In the genomic region with DNA sequence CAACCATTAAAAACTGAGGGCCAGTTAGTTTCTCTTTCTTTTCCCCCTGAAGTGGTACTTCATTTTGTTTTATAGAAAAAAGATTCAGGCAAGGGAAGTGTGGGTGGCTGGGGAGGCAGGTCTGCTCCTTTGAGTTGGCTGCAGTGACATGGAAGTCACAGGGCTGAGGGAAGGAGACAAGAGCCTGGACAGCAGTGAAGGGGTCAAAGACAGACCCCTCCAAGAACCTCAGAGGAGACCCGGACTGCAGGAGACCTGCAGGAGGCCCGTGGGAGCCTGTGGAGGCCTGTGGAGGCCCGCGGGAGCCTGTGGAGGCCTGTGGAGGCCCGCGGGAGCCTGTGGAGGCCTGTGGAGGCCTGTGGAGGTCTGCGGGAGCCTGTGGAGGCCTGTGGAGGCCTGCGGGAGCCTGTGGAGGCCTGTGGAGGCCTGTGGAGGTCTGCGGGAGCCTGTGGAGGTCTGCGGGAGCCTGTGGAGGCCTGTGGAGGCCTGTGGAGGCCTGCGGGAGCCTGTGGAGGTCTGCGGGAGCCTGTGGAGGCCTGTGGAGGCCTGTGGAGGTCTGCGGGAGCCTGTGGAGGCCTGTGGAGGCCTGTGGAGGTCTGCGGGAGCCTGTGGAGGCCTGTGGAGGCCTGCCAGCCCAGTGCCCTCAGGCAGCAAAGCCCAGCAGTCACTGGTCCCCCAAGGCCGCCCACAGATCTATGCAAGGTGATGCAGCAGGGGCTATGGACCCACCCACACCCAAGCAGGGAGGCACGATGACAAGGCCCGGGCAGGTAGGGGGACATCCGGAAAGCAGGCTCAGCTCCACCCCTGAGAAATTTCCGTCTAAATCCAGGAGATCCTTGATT, we compare ENCODE assay signal across 8 cellular contexts. TPM values are rescaled to one million over a fixed set of nuclear protein-coding genes. Genes with fewer than 3 reads are reported as not detected.
DNase-seq lines count a peak whose midpoint lies in the region; ATAC-seq and TF ChIP-seq lines count a peak whose summit lies in the region.
"Not testable (repeated sequence)": the region's sequence is repeated elsewhere in the genome, so short reads cannot be mapped to it uniquely, and the experiment has no call there.

No MANE protein-coding gene starts in this region.

- ATAC-seq in activated CD4-positive, alpha-beta T cell treated with anti-CD3 and anti-CD28 coated beads for 36 hours; stimulated activated memory B cell treated with anti-CD40 and anti-IgM and Interleukin-4, amounts not matched to agents 10 μg/mL and 1 μg/mL and 100 μg/mL, for 72 hours: not testable (repeated sequence)

- H3K4me3 ChIP-seq in CD4-positive, alpha-beta memory T cell (ENCODE audit: low read length in 2 of 2); OCI-LY1 (ENCODE audit: low read depth, low read length, poor library complexity, severe bottlenecking); esophagus squamous epithelium; neural progenitor cell: not testable (repeated sequence)

- CTCF ChIA-PET in CD4-positive, alpha-beta memory T cell (lab: Charles Lee; ENCODE audit: partially characterized antibody): interaction anchor here (1.2 to 6.2 kb wide), 12 partner anchors 7 to 707 kb away, joined by 3 to 305 read pairs (median 12); no protein-coding TSS in a partner anchor
- CTCF ChIA-PET in activated CD4-positive, alpha-beta T cell treated with anti-CD3 and anti-CD28 coated beads for 36 hours (lab: Charles Lee): interaction anchor here (0.6 to 5.9 kb wide), 11 partner anchors 8 to 636 kb away, joined by 3 to 195 read pairs (median 5); no protein-coding TSS in a partner anchor

- not testable (repeated sequence) for H3K9me3 ChIP-seq in CD4-positive, alpha-beta memory T cell (ENCODE audit: control insufficient read depth in 1 of 2, low read length in 2 of 2); OCI-LY1 (ENCODE audit: low read length); esophagus squamous epithelium; neural progenitor cell (ENCODE audit: low read depth)

- H3K4me2 ChIP-seq in OCI-LY1 (ENCODE audit: low read length); neural progenitor cell: not testable (repeated sequence)

- H3K4me1 ChIP-seq in CD4-positive, alpha-beta memory T cell (ENCODE audit: insufficient read depth, low read length): peaks cover 97% of the 10 kb centered on the region
- H3K4me1 ChIP-seq in OCI-LY1 (ENCODE audit: insufficient read depth, low read length, severe bottlenecking): peaks cover 82% of the 10 kb centered on the region
- peaks cover 18 to 75% (median 30%) of the 10 kb centered on the region in 3 donors for H3K4me1 ChIP-seq in esophagus squamous epithelium
- H3K4me1 ChIP-seq in neural progenitor cell: not testable (repeated sequence)

- TF ChIP-seq POLR2A in esophagus squamous epithelium (IDR thresholded peaks at IDR 0.05): not testable (repeated sequence)

- POLR2A ChIA-PET in CD4-positive, alpha-beta memory T cell (lab: Charles Lee; ENCODE audit: partially characterized antibody): interaction anchor here (0.7 to 19.8 kb wide), 20 partner anchors 8 to 756 kb away, joined by 3 to 1762 read pairs (median 26); partner anchors contain the start of genes ABHD4 and DAD1
- POLR2A ChIA-PET in activated CD4-positive, alpha-beta T cell treated with anti-CD3 and anti-CD28 coated beads for 36 hours (lab: Charles Lee): interaction anchor here (0.7 to 2.9 kb wide), 5 partner anchors 11 to 508 kb away, joined by 3 to 34 read pairs (median 29); no protein-coding TSS in a partner anchor

- TF ChIP-seq CTCF in OCI-LY1 (IDR thresholded peaks at IDR 0.05; ENCODE audit: low read length); esophagus squamous epithelium (IDR thresholded peaks at IDR 0.05); neural progenitor cell (IDR thresholded peaks at IDR 0.05): not testable (repeated sequence)

- peak overlapping the region; percentile 97 for H3K27ac ChIP-seq in CD4-positive, alpha-beta memory T cell (ENCODE audit: low read depth, low read length)
- peak overlapping the region; percentile 99 for H3K27ac ChIP-seq in OCI-LY1 (ENCODE audit: low read depth, low read length, poor library complexity, severe bottlenecking)
- peak overlapping the region; percentile 12 to 85 (median 47) for H3K27ac ChIP-seq in esophagus squamous epithelium
- H3K27ac ChIP-seq in neural progenitor cell: not testable (repeated sequence)

- not testable (repeated sequence) for H3F3A ChIP-seq in OCI-LY1 (ENCODE audit: insufficient read depth, low read length); neural progenitor cell (ENCODE audit: low read depth)

- H3K27ac Mint-ChIP-seq in CD4-positive, alpha-beta memory T cell: peak overlapping the region; percentile 98 to 100 (median 100)
- H3K27ac Mint-ChIP-seq in activated CD4-positive, alpha-beta T cell treated with anti-CD3 and anti-CD28 coated beads for 36 hours: peak overlapping the region; percentile 100
- peak overlapping the region; percentile 99 for H3K27ac Mint-ChIP-seq in activated T-cell treated with anti-CD3 and anti-CD28 coated beads, Interleukin-2, amount 50 U/mL, for 24 hours
- H3K27ac Mint-ChIP-seq in activated naive CD8-positive, alpha-beta T cell: peak overlapping the region; percentile 99
- peak overlapping the region; percentile 79 for H3K27ac Mint-ChIP-seq in neural progenitor cell
- H3K27ac Mint-ChIP-seq in stimulated activated memory B cell treated with anti-CD40 and anti-IgM and Interleukin-4, amounts not matched to agents 10 μg/mL and 1 μg/mL and 100 μg/mL, for 72 hours: peak overlapping the region; percentile 98

- H3K27me3 Mint-ChIP-seq in CD4-positive, alpha-beta memory T cell; activated CD4-positive, alpha-beta T cell treated with anti-CD3 and anti-CD28 coated beads for 36 hours; activated T-cell treated with anti-CD3 and anti-CD28 coated beads, Interleukin-2, amount 50 U/mL, for 24 hours; activated naive CD8-positive, alpha-beta T cell; neural progenitor cell (ENCODE audit: insufficient read depth, low read depth); stimulated activated memory B cell treated with anti-CD40 and anti-IgM and Interleukin-4, amounts not matched to agents 10 μg/mL and 1 μg/mL and 100 μg/mL, for 72 hours: not testable (repeated sequence)

- peak overlapping the region; percentile 9; the same call in 1 of the 2 replicates for H3K9ac ChIP-seq in OCI-LY1 (ENCODE audit: low read length)
- not testable (repeated sequence) for H3K9ac ChIP-seq in neural progenitor cell

- not testable (repeated sequence) for H3K27me3 ChIP-seq in CD4-positive, alpha-beta memory T cell (ENCODE audit: insufficient read depth, low read length); OCI-LY1 (ENCODE audit: insufficient read depth, low read length); esophagus squamous epithelium; neural progenitor cell

- 62% methylated on average over 5 of the region's 19 CpGs; no CpG with 5 or more reads in 1 of the 2 donors for WGBS in esophagus squamous epithelium, 2 donors

- H3K4me1 Mint-ChIP-seq in CD4-positive, alpha-beta memory T cell: peaks cover 82 to 97% (median 89%) of the 10 kb centered on the region in 4 donors
- H3K4me1 Mint-ChIP-seq in activated CD4-positive, alpha-beta T cell treated with anti-CD3 and anti-CD28 coated beads for 36 hours: peaks cover 86% of the 10 kb centered on the region
- H3K4me1 Mint-ChIP-seq in activated T-cell treated with anti-CD3 and anti-CD28 coated beads, Interleukin-2, amount 50 U/mL, for 24 hours (ENCODE audit: low read depth): peaks cover 95% of the 10 kb centered on the region
- H3K4me1 Mint-ChIP-seq in activated naive CD8-positive, alpha-beta T cell (ENCODE audit: low read depth): peaks cover 88% of the 10 kb centered on the region
- H3K4me1 Mint-ChIP-seq in neural progenitor cell: peaks cover 45% of the 10 kb centered on the region
- H3K4me1 Mint-ChIP-seq in stimulated activated memory B cell treated with anti-CD40 and anti-IgM and Interleukin-4, amounts not matched to agents 10 μg/mL and 1 μg/mL and 100 μg/mL, for 72 hours: peaks cover 96% of the 10 kb centered on the region

- not testable (repeated sequence) for H2AFZ ChIP-seq in OCI-LY1 (ENCODE audit: low read length); neural progenitor cell (replicated peaks)

- not testable (repeated sequence) for H3K9me2 ChIP-seq in OCI-LY1 (ENCODE audit: low read depth, low read length)

- H4K20me1 ChIP-seq in OCI-LY1 (ENCODE audit: insufficient read depth, low read length); neural progenitor cell (ENCODE audit: low read depth): not testable (repeated sequence)

- H3K9me3 Mint-ChIP-seq in CD4-positive, alpha-beta memory T cell; activated CD4-positive, alpha-beta T cell treated with anti-CD3 and anti-CD28 coated beads for 36 hours (ENCODE audit: low read depth); activated T-cell treated with anti-CD3 and anti-CD28 coated beads, Interleukin-2, amount 50 U/mL, for 24 hours; activated naive CD8-positive, alpha-beta T cell (ENCODE audit: low read depth); neural progenitor cell; stimulated activated memory B cell treated with anti-CD40 and anti-IgM and Interleukin-4, amounts not matched to agents 10 μg/mL and 1 μg/mL and 100 μg/mL, for 72 hours: not testable (repeated sequence)

- not testable (repeated sequence) for H3K79me2 ChIP-seq in OCI-LY1 (ENCODE audit: insufficient read depth, low read length); neural progenitor cell (ENCODE audit: low read depth)

- intact Hi-C loops in CD4-positive, alpha-beta memory T cell (cut with micrococcal nuclease): not testable (repeated sequence)
- intact Hi-C loops in activated CD4-positive, alpha-beta T cell treated with anti-CD3 and anti-CD28 coated beads for 36 hours (cut with DNase I, micrococcal nuclease): loop anchor here (10.0 kb wide), 4 partner anchors 239 to 839 kb away; no protein-coding TSS in a partner anchor
- intact Hi-C loops in esophagus squamous epithelium (cut with DNase I): loop anchor here (10.0 kb wide), 2 partner anchors 101 to 169 kb away; no protein-coding TSS in a partner anchor

- peaks cover 39% of the 10 kb centered on the region for H3K36me3 ChIP-seq in CD4-positive, alpha-beta memory T cell (ENCODE audit: insufficient read depth, low read length)
- H3K36me3 ChIP-seq in OCI-LY1 (ENCODE audit: insufficient read depth, low read length): peaks cover 37% of the 10 kb centered on the region; the same call in 1 of the 2 replicates
- not testable (repeated sequence) for H3K36me3 ChIP-seq in esophagus squamous epithelium, neural progenitor cell

- peak in 3 of 5 donors; percentile 58 to 59 (median 58) for DNase-seq in CD4-positive, alpha-beta memory T cell
- peak; percentile 58 for DNase-seq in activated CD4-positive, alpha-beta T cell treated with anti-CD3 and anti-CD28 coated beads for 36 hours
- DNase-seq in activated T-cell treated with anti-CD3 and anti-CD28 coated beads, Interleukin-2, amount 50 U/mL, for 24 hours: peak; percentile 73
- DNase-seq in esophagus squamous epithelium (lab: John Stamatoyannopoulos, UW); neural progenitor cell (ENCODE audit: low spot score): not testable (repeated sequence)

- H3K4me3 Mint-ChIP-seq in CD4-positive, alpha-beta memory T cell: peak overlapping the region; percentile 40 to 96 (median 76)
- peak overlapping the region; percentile 76 for H3K4me3 Mint-ChIP-seq in activated CD4-positive, alpha-beta T cell treated with anti-CD3 and anti-CD28 coated beads for 36 hours
- peak overlapping the region; percentile 82 for H3K4me3 Mint-ChIP-seq in activated T-cell treated with anti-CD3 and anti-CD28 coated beads, Interleukin-2, amount 50 U/mL, for 24 hours
- peak overlapping the region; percentile 93 for H3K4me3 Mint-ChIP-seq in activated naive CD8-positive, alpha-beta T cell
- not testable (repeated sequence) for H3K4me3 Mint-ChIP-seq in neural progenitor cell; stimulated activated memory B cell treated with anti-CD40 and anti-IgM and Interleukin-4, amounts not matched to agents 10 μg/mL and 1 μg/mL and 100 μg/mL, for 72 hours

- peaks cover 39 to 61% of the 10 kb centered on the region in 2 donors for H3K36me3 Mint-ChIP-seq in CD4-positive, alpha-beta memory T cell
- peaks cover 55% of the 10 kb centered on the region for H3K36me3 Mint-ChIP-seq in activated CD4-positive, alpha-beta T cell treated with anti-CD3 and anti-CD28 coated beads for 36 hours (ENCODE audit: low read depth)
- peaks cover 67% of the 10 kb centered on the region for H3K36me3 Mint-ChIP-seq in activated T-cell treated with anti-CD3 and anti-CD28 coated beads, Interleukin-2, amount 50 U/mL, for 24 hours (ENCODE audit: low read depth)
- H3K36me3 Mint-ChIP-seq in activated naive CD8-positive, alpha-beta T cell: peaks cover 25% of the 10 kb centered on the region
- H3K36me3 Mint-ChIP-seq in neural progenitor cell: not testable (repeated sequence)
- peaks cover 23% of the 10 kb centered on the region for H3K36me3 Mint-ChIP-seq in stimulated activated memory B cell treated with anti-CD40 and anti-IgM and Interleukin-4, amounts not matched to agents 10 μg/mL and 1 μg/mL and 100 μg/mL, for 72 hours

RNA-seq across cellular contexts. Expression of gene DAD1, which starts 34.9 kb away (rescaled TPM):
- total RNA-seq in CD4-positive, alpha-beta memory T cell: 100 to 1,000 TPM; 110 to 124 TPM
- polyA plus RNA-seq in CD4-positive, alpha-beta memory T cell: 100 to 1,000 TPM; 602 to 735 TPM
- total RNA-seq in activated CD4-positive, alpha-beta T cell treated with anti-CD3 and anti-CD28 coated beads for 36 hours: 100 to 1,000 TPM; 265 to 302 TPM
- total RNA-seq in esophagus squamous epithelium (100 to 1,000 TPM; 174 to 280 (median 225) TPM), neural progenitor cell (ENCODE audit: low replicate concordance) (166 and 185 TPM in 2 replicates)

RNA-seq across cellular contexts. Expression of gene ABHD4, which starts 44.0 kb away (rescaled TPM):
- total RNA-seq in CD4-positive, alpha-beta memory T cell: 10 to 100 TPM; 18.8 to 22.4 TPM
- 10 to 100 TPM in 1 of 2 donors, 1 to 10 TPM in 1; 6.2 to 12.9 TPM for polyA plus RNA-seq in CD4-positive, alpha-beta memory T cell
- 10 to 100 TPM in 1 of 2 experiments, 1 to 10 TPM in 1; 8.3 to 10.5 TPM for total RNA-seq in activated CD4-positive, alpha-beta T cell treated with anti-CD3 and anti-CD28 coated beads for 36 hours
- total RNA-seq in esophagus squamous epithelium (10 to 100 TPM; 22.9 to 45.4 (median 30.1) TPM), neural progenitor cell (ENCODE audit: low replicate concordance) (9.3 and 13.3 TPM in 2 replicates)
